8 cellular contexts compared by ENCODE assay signal in the genomic region with DNA sequence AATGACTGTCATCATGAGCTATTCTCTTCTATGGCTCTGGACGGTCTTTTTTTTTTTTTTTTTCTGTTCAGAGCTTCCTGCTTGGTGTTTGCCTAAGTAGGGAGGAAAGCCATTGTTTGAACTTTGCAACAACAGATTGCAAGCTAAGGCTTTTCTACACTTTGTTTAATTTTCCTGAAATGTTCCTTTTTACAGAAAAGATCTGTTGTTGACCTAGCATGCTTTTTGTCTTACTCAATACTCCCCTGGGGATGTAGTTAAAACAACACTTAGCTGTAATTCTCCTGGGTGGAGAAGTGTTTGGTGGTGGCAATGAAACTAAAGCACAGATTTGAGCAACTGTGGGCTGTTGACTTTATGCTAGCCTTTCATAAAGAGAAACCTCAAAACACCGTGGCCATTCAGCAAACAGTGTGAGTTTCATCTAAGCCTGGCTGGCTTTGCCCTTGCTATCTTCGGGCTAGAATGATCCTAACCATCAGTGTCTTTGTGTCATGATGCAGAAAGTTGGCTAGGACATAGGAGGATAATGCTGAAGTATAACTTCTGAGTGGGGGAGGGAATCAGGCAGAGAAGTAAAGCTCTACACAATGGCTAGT.
DNase-seq lines count a peak whose midpoint lies in the region; ATAC-seq and TF ChIP-seq lines count a peak whose summit lies in the region.

No MANE protein-coding gene starts in this region.

- peak overlapping the region; percentile 86 for H2AFZ ChIP-seq in neuronal stem cell (ENCODE audit: low read length)

- H3K4me2 ChIP-seq in neuronal stem cell (ENCODE audit: insufficient read depth, low read length, poor library complexity, severe bottlenecking): no peak overlapping the region

- no peak for TF ChIP-seq CTCF in cardiac fibroblast (IDR thresholded peaks at IDR 0.05; ENCODE audit: low read depth, low read length)

- no peaks in the 10 kb centered on the region for H3K36me3 ChIP-seq in neuronal stem cell (replicated peaks in 1 of 2; ENCODE audit: control insufficient read depth in 2 of 2, insufficient read depth in 2 of 2, low read length in 2 of 2)

- H3K14ac ChIP-seq in neuronal stem cell (ENCODE audit: low read length): no peak overlapping the region

- H3K27me3 ChIP-seq in neuronal stem cell (ENCODE audit: control insufficient read depth in 3 of 3, insufficient read depth in 3 of 3, low read depth in 1 of 3, low read length in 3 of 3): no peaks in the 10 kb centered on the region

- no peak overlapping the region for H2BK12ac ChIP-seq in neuronal stem cell (ENCODE audit: low read length)

- no peak overlapping the region for H4K8ac ChIP-seq in neuronal stem cell (ENCODE audit: low read depth, low read length)

- H4K91ac ChIP-seq in neuronal stem cell (ENCODE audit: low read depth, low read length, poor library complexity): no peak overlapping the region

- no peaks in the 10 kb centered on the region for H3K79me1 ChIP-seq in neuronal stem cell (ENCODE audit: low read depth, low read length)

- no peaks in the 10 kb centered on the region for H3K9me3 ChIP-seq in neuronal stem cell (replicated peaks in 1 of 2; ENCODE audit: control insufficient read depth in 2 of 2, insufficient read depth in 1 of 2, low read depth in 1 of 2, low read length in 2 of 2)

- no peak overlapping the region for H3K27ac ChIP-seq in neuronal stem cell (replicated peaks; ENCODE audit: low read length)

- no peak overlapping the region for H3K9ac ChIP-seq in neuronal stem cell (ENCODE audit: low read depth, low read length, poor library complexity)

- no peak overlapping the region for H3K4ac ChIP-seq in neuronal stem cell (ENCODE audit: low read length)

- peak; percentile 78 to 88 for DNase-seq in cardiac fibroblast (ENCODE audit: low read depth in 2 of 2)
- no peak for DNase-seq in neuronal stem cell (ENCODE audit: low spot score)
- no peak for DNase-seq in NCI-H2171 (lab: John Stamatoyannopoulos, UW)
- DNase-seq in OCI-M1 (lab: John Stamatoyannopoulos, UW): no peak
- no peak for DNase-seq in DMS 273 treated with DMSO at 0.1 percent for 48 hours (lab: John Stamatoyannopoulos, UW)

- ATAC-seq in GM21390 (IDR thresholded peaks at IDR 0.05; ENCODE audit: unreplicated experiment) (peak; percentile 76), HG03575 (IDR thresholded peaks at IDR 0.05; ENCODE audit: extremely low read depth, insufficient number of reproducible peaks, low FRiP score, unreplicated experiment) (peak; percentile 72)

- H2AK5ac ChIP-seq in neuronal stem cell (ENCODE audit: low read depth, low read length): no peak overlapping the region

- H2BK5ac ChIP-seq in neuronal stem cell (ENCODE audit: low read length): no peak overlapping the region

- H2BK120ac ChIP-seq in neuronal stem cell (ENCODE audit: low read depth, low read length): no peak overlapping the region

- WGBS in neuronal stem cell (ENCODE audit: extremely low coverage in 2 of 2, insufficient read length in 2 of 2, insufficient replicate concordance in 1 of 2), 2 donors: no CpG with 5 or more reads among the region's 3 CpGs

- H3K23ac ChIP-seq in neuronal stem cell (ENCODE audit: low read depth, low read length, poor library complexity): no peak overlapping the region

- no peak overlapping the region for H3K18ac ChIP-seq in neuronal stem cell (ENCODE audit: low read length)

- no peak overlapping the region for H2BK15ac ChIP-seq in neuronal stem cell (ENCODE audit: low read length)

- peak overlapping the region; percentile 21; the same call in 1 of the 2 replicates for H3K4me3 ChIP-seq in GM08714 (ENCODE audit: low read length)
- peak overlapping the region in 1 of 2 donors; percentile 24 for H3K4me3 ChIP-seq in cardiac fibroblast (replicated peaks in 1 of 2; ENCODE audit: low read depth in 2 of 2, low read length in 2 of 2)
- no peak overlapping the region for H3K4me3 ChIP-seq in neuronal stem cell (ENCODE audit: low read length in 2 of 2)

- peaks cover 5% of the 10 kb centered on the region in 2 donors for H3K4me1 ChIP-seq in neuronal stem cell (ENCODE audit: control insufficient read depth in 2 of 2, insufficient read depth in 1 of 2, low read depth in 1 of 2, low read length in 2 of 2)

Comparison
In these comparisons a context has a peak if more than half of its experiments do, and no peak if none do; other contexts are left out.
1. DNase-seq: peak in cardiac fibroblast (2 of 2); none in neuronal stem cell (single experiment), NCI-H2171 (single experiment), OCI-M1 (single experiment) and DMS 273 treated with DMSO at 0.1 percent for 48 hours (single experiment).